Comparison of ENCODE assay signal across 9 cellular contexts in genomic region chr19:45999653-46000121, GRCh38. TPM values are rescaled to one million over a fixed set of nuclear protein-coding genes. Genes with fewer than 3 reads are reported as not detected.
DNase-seq lines count a peak whose midpoint lies in the region; ATAC-seq and TF ChIP-seq lines count a peak whose summit lies in the region.
"Had no signal": no experiment of that assay in that cellular context is flagged by ENCODE, and none has a peak within 500 bp of the region (broad histone marks: within the 10 kb centered on the region; RNA-seq: fewer than 3 reads in every experiment).

No MANE protein-coding gene starts in this region.

- peak overlapping the region; percentile 67 for H3K9ac ChIP-seq in Karpas-422 (ENCODE audit: low read length)

- H3K9me3 ChIP-seq in CD8-positive, alpha-beta T cell (ENCODE audit: low read length) = no peaks in the 10 kb centered on the region
- H3K9me3 ChIP-seq in Karpas-422 (ENCODE audit: low read length) = no peaks in the 10 kb centered on the region
- H3K9me3 ChIP-seq: upper lobe of left lung had no signal

- H3K36me3 ChIP-seq in CD8-positive, alpha-beta T cell (ENCODE audit: insufficient read depth, low read length) = no peaks in the 10 kb centered on the region
- H3K36me3 ChIP-seq in Karpas-422 (ENCODE audit: insufficient read depth, low read length) = no peaks in the 10 kb centered on the region

- H3K4me1 ChIP-seq in CD8-positive, alpha-beta T cell (ENCODE audit: insufficient read depth, low read length) = peaks cover 20% of the 10 kb centered on the region
- peaks cover 31% of the 10 kb centered on the region for H3K4me1 ChIP-seq in Karpas-422 (ENCODE audit: low read length)

- no peak overlapping the region for H2AFZ ChIP-seq in Karpas-422 (ENCODE audit: low read length)

- peaks cover 18% of the 10 kb centered on the region for H3K79me2 ChIP-seq in Karpas-422 (ENCODE audit: low read length)

- POLR2A ChIA-PET in CD8-positive, alpha-beta T cell (lab: Charles Lee) = no interaction called here

- no peak for ATAC-seq in CD8-positive, alpha-beta T cell
- no peak for ATAC-seq in naive B cell (ENCODE audit: low read depth in 2 of 2)
- no peak for ATAC-seq in HG02610 (IDR thresholded peaks at IDR 0.05; ENCODE audit: unreplicated experiment)
- ATAC-seq in HG03469 (IDR thresholded peaks at IDR 0.05; ENCODE audit: unreplicated experiment) = no peak

- peak overlapping the region; percentile 15 for H3K4me3 Mint-ChIP-seq in CD8-positive, alpha-beta T cell
- H3K4me3 Mint-ChIP-seq in brain = peak overlapping the region; percentile 85 to 98 (median 96)
- H3K4me3 Mint-ChIP-seq in naive B cell = peak overlapping the region in 7 of 8 donors; percentile 29 to 76 (median 67)

- H3K27me3 Mint-ChIP-seq in CD8-positive, alpha-beta T cell (ENCODE audit: low read depth) = no peaks in the 10 kb centered on the region
- H3K27me3 Mint-ChIP-seq in brain = peaks cover 8% of the 10 kb centered on the region
- H3K27me3 Mint-ChIP-seq in naive B cell = peaks cover 9 to 26% (median 23%) of the 10 kb centered on the region in 3 donors

- H3K27me3 ChIP-seq in CD8-positive, alpha-beta T cell (ENCODE audit: insufficient read depth, low read length) = no peaks in the 10 kb centered on the region
- no peaks in the 10 kb centered on the region for H3K27me3 ChIP-seq in Karpas-422 (ENCODE audit: low read length)
- H3K27me3 ChIP-seq: upper lobe of left lung had no signal

- H3K9me2 ChIP-seq in Karpas-422 (replicated peaks; ENCODE audit: insufficient read depth, low read length) = no peaks in the 10 kb centered on the region

- H3K4me2 ChIP-seq in Karpas-422 (ENCODE audit: low read depth, low read length, poor library complexity, severe bottlenecking) = peak overlapping the region; percentile 82

- H3K4me3 ChIP-seq in CD8-positive, alpha-beta T cell (ENCODE audit: low read depth, low read length) = no peak overlapping the region
- peak overlapping the region; percentile 67 for H3K4me3 ChIP-seq in Karpas-422 (ENCODE audit: low read length)

- CTCF ChIA-PET in CD8-positive, alpha-beta T cell (lab: Charles Lee) = interaction anchor here (1.1 to 4.9 kb wide), 2 partner anchors 10 to 17 kb away, joined by 3 to 19 read pairs; no protein-coding TSS in a partner anchor

- intact Hi-C loops in CD8-positive, alpha-beta T cell (cut with DNase I, micrococcal nuclease) = loop anchor here (2.0 to 10.0 kb wide), 6 partner anchors 15 to 1273 kb away; partner anchors contain the start of genes CCDC9 (in 1 of the 2), ERCC2 (in 1 of the 2), INAFM1 (in 1 of the 2) and IRF2BP1 (in 1 of the 2)

- TF ChIP-seq CTCF in CD8-positive, alpha-beta T cell (IDR thresholded peaks at IDR 0.05) = no peak
- no peak for TF ChIP-seq CTCF in brain (conservative IDR thresholded peaks at IDR 0.05)

- peaks cover 13% of the 10 kb centered on the region for H3K36me3 Mint-ChIP-seq in CD8-positive, alpha-beta T cell
- H3K36me3 Mint-ChIP-seq in brain = peaks cover 10% of the 10 kb centered on the region
- H3K36me3 Mint-ChIP-seq in naive B cell = peaks cover 6 to 22% of the 10 kb centered on the region in 2 donors

- no peak overlapping the region for H3K27ac Mint-ChIP-seq in CD8-positive, alpha-beta T cell
- H3K27ac Mint-ChIP-seq in brain (peak overlapping the region; percentile 16 to 95 (median 78)), naive B cell (peak overlapping the region in 2 of 6 donors; percentile 39 to 63)

- no peaks in the 10 kb centered on the region for H3K9me3 Mint-ChIP-seq in CD8-positive, alpha-beta T cell
- no peaks in the 10 kb centered on the region for H3K9me3 Mint-ChIP-seq in brain
- H3K9me3 Mint-ChIP-seq in naive B cell = peaks cover 0 to 2% (median 0%) of the 10 kb centered on the region in 7 donors

- DNase-seq in CD8-positive, alpha-beta T cell = no peak
- DNase-seq in Karpas-422 (peak; percentile 47), naive B cell (no peak), NOMO-1 treated with DMSO at 0.1 percent for 48 hours (lab: John Stamatoyannopoulos, UW; ENCODE audit: unreplicated experiment) (no peak), hepatic stellate cell (ENCODE audit: low spot score) (no peak)
- DNase-seq: upper lobe of left lung had no signal

- no peak overlapping the region for H3K27ac ChIP-seq in CD8-positive, alpha-beta T cell (ENCODE audit: low read depth, low read length)
- H3K27ac ChIP-seq in Karpas-422 (ENCODE audit: low read length) = no peak overlapping the region
- H3K27ac ChIP-seq: upper lobe of left lung had no signal

- peaks cover 35% of the 10 kb centered on the region for H3K4me1 Mint-ChIP-seq in CD8-positive, alpha-beta T cell (ENCODE audit: low read depth)
- H3K4me1 Mint-ChIP-seq in brain (peaks cover 33% of the 10 kb centered on the region), naive B cell (peaks cover 30 to 40% (median 34%) of the 10 kb centered on the region in 3 donors)

- peaks cover 6% of the 10 kb centered on the region; the same call in 1 of the 2 replicates for H4K20me1 ChIP-seq in Karpas-422 (ENCODE audit: insufficient read depth, low read depth, low read length)

RNA-seq across cellular contexts. Expression of gene CCDC61, which starts 4.4 kb away (rescaled TPM):
- total RNA-seq in CD8-positive, alpha-beta T cell = 1 to 10 TPM; 4.9 to 6.2 TPM
- total RNA-seq in Karpas-422 (2014; rRNA removed; shearing (Covaris generic); ENCODE audit: low replicate concordance) = 6.4 and 13.5 TPM in 2 replicates
- polyA plus RNA-seq in brain (ENCODE audit: insufficient read depth, low read depth, low replicate concordance) = 7.2 TPM
- polyA plus RNA-seq in naive B cell (ENCODE audit: low read depth in 6 of 6) = 10 to 100 TPM in 1 of 6 donors, 1 to 10 TPM in 5; 4.9 to 11.9 (median 7.7) TPM

RNA-seq across cellular contexts. Expression of gene PGLYRP1, which starts 23.2 kb away (rescaled TPM):
- total RNA-seq in CD8-positive, alpha-beta T cell = not detected
- not detected in 2 replicates for total RNA-seq in Karpas-422 (2014; rRNA removed; shearing (Covaris generic); ENCODE audit: low replicate concordance)
- polyA plus RNA-seq in brain (ENCODE audit: insufficient read depth, low read depth, low replicate concordance) (not detected), naive B cell (ENCODE audit: low read depth in 6 of 6) (1 to 10 TPM in 1 of 6 donors, not detected in 5; 1.6 TPM)

RNA-seq across cellular contexts. Expression of gene NOVA2, which starts 26.0 kb away (rescaled TPM):
- total RNA-seq in CD8-positive, alpha-beta T cell = not detected
- total RNA-seq in Karpas-422 (2014; rRNA removed; shearing (Covaris generic); ENCODE audit: low replicate concordance) = 0.07 TPM in 1 of 2 replicates, not detected in the other
- polyA plus RNA-seq in brain (ENCODE audit: insufficient read depth, low read depth, low replicate concordance) = 13.0 TPM
- not detected for polyA plus RNA-seq in naive B cell (ENCODE audit: low read depth in 6 of 6)

RNA-seq across cellular contexts. Expression of gene IGFL4, which starts 41.1 kb away (rescaled TPM):
- total RNA-seq in CD8-positive, alpha-beta T cell = not detected
- total RNA-seq in Karpas-422 (2014; rRNA removed; shearing (Covaris generic); ENCODE audit: low replicate concordance) = not detected in 2 replicates
- polyA plus RNA-seq in brain (ENCODE audit: insufficient read depth, low read depth, low replicate concordance) (0.27 TPM), naive B cell (ENCODE audit: low read depth in 6 of 6) (not detected)
- total RNA-seq: upper lobe of left lung had no signal

Comparison
In these comparisons a context has a peak if more than half of its experiments do, and no peak if none do; other contexts are left out.
1. H3K4me3 Mint-ChIP-seq: peak in every context shown above with its lines; median percentile 96 in brain; 67 in naive B cell; 15 in CD8-positive, alpha-beta T cell.